Comparison of ENCODE assay signal across 2 cellular contexts in the genomic region with DNA sequence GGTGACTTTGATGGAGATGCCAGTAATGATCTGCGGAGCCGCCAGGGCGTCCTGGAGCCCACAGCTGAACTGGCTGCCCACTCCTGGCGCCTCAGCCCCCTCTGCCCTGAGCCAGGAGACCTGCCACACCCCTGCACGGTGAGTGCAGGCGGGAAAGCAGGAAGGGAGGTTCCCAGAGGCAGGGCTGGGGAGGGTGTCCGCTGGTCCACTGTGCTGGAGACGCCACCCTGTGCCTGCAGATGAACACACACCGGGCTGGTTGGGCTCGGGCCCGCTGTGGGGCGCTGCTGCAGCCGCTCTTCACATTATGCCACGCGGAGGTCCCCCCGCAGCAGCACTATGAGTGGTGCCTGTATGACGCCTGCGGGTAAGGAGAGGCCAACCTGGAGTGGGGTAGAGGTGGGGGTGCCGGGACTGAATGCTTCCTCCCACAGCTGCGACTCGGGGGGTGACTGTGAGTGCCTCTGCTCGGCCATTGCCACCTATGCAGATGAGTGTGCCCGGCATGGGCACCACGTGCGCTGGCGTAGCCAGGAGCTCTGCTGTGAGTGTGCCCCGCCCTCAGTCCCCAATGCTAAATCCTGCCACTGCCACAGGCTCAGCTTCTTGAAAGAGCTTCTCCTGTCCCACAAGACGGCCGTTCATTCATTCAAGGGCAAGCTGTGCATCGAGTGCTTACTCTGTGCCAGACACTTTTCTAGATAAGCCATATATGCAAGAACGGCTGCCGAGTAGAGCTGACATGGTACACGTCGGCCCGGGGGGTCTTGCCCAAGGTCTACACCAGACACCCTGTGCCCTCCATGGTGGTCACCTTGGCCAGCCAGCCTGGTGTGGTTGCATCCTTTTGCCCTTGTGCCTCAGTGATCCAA.
TF ChIP-seq lines count a peak whose summit lies in the region.

No MANE protein-coding gene starts in this region.

TF ChIP-seq in A549, 52 proteins besides CTCF, POLR2A, EP300 and RAD21 (continued from another document):
- TF ChIP-seq, protein P1, sequence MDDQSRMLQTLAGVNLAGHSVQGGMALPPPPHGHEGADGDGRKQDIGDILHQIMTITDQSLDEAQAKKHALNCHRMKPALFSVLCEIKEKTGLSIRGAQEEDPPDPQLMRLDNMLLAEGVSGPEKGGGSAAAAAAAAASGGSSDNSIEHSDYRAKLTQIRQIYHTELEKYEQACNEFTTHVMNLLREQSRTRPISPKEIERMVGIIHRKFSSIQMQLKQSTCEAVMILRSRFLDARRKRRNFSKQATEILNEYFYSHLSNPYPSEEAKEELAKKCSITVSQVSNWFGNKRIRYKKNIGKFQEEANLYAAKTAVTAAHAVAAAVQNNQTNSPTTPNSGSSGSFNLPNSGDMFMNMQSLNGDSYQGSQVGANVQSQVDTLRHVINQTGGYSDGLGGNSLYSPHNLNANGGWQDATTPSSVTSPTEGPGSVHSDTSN (IDR thresholded peaks at IDR 0.05): no peak
- peak; percentile 33; the same call in 1 of the 3 replicates for TF ChIP-seq SMC3 (IDR thresholded peaks at IDR 0.05)
- 0 out of 2 replicates have a peak, but pooled peaks have one; percentile 3 for TF ChIP-seq USF2 (IDR thresholded peaks at IDR 0.05)
- TF ChIP-seq KDM1A (IDR thresholded peaks at IDR 0.05; ENCODE audit: low read depth): no peak
- TF ChIP-seq MAX (IDR thresholded peaks at IDR 0.05): peak; percentile 61; the same call in 1 of the 2 replicates
- no peak for TF ChIP-seq E2F6 (IDR thresholded peaks at IDR 0.05; ENCODE audit: borderline replicate concordance, low read depth)

TF ChIP-seq in GM23338, 12 proteins besides CTCF, POLR2A, EP300 and RAD21 (continued from another document):
- TF ChIP-seq ZNF462 (CRISPR knock-in tag; IDR thresholded peaks at IDR 0.05) (no peak), EZH2 (IDR thresholded peaks at IDR 0.05; ENCODE audit: low read depth, unreplicated experiment) (no peak), STAT1 (IDR thresholded peaks at IDR 0.05; ENCODE audit: unreplicated experiment) (no peak), POLR2AphosphoS5 (IDR thresholded peaks at IDR 0.05; ENCODE audit: low read depth) (no peak), JUNB (IDR thresholded peaks at IDR 0.05; ENCODE audit: unreplicated experiment) (no peak)
